1 cellular context compared by ENCODE assay signal in the genomic region with DNA sequence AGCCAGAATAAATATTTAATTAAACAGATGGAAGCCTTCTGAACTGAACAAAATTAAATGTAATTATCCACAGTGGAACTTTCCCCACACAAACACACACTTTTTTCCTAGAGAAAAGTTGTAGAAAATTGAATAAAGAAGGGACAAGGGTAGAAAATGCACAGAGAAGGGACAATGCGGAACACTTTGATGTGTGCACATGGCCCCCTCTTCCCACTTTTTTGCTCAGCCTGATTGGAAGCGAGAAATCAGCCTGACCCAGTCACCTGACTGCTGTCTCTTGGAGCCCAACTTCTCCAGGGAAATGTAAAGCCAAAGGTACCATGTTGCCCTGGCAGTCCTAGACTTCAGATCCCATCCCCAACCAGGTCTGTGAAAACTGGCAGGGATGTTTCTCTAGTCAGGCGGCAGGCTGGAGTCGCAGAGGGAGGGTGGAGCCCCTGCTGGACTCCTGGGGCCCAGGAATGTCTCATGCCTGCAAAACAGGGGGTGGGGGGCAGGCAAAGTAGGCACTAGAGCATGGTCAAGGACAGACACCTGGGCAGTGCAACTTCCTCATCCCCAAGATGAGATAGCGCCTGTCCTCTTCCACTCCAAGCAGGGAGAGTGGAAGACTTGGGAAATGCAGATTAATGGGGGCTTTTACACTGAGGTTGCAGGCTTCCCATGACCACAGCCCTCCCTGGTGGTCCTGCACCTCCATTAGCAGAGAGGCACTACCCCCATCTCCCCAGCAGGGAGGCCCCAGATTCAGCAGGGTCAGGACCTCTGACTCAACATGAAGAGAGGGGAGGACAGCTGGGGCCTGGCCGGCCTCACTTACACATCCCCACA.
TF ChIP-seq lines count a peak whose summit lies in the region.

No MANE protein-coding gene starts in this region.

TF ChIP-seq in IMR-90, 13 proteins besides CTCF, POLR2A, EP300 and RAD21:
- TF ChIP-seq MAZ (IDR thresholded peaks at IDR 0.05; ENCODE audit: borderline replicate concordance, low read depth, low read length) (0 out of 2 replicates have a peak, but pooled peaks have one; percentile 5), SMC3 (IDR thresholded peaks at IDR 0.05; ENCODE audit: low read depth, low read length) (no peak), BHLHE40 (IDR thresholded peaks at IDR 0.05; ENCODE audit: low read depth, low read length) (no peak), RFX5 (IDR thresholded peaks at IDR 0.05; ENCODE audit: low read depth, low read length) (no peak)
